2 cellular contexts compared by ENCODE assay signal in the genomic region with DNA sequence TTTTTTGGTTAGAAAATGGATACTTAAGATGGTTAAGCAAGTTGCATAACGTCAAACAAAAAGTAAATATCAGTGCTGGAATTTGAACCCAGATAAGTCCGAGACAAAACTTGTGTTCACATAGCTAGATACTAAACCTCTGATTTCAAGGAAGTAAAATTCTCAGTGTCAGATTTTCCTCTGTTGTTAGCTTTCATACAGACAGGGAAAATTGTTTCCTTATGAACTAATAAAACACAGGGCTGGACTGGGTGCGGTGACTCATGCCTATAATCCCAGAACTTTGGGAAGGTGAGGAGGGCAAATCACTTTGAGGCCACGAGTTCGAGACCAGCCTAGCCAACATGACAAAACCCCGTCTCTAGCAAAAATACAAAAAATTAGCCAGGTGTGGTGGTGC.
A peak's percentile ranks its signal among the peaks of the same experiment; 100 is the strongest.
TF ChIP-seq lines count a peak whose summit lies in the region.

No MANE protein-coding gene starts in this region.

TF ChIP-seq in HEK293, 187 proteins besides CTCF, POLR2A, EP300 and RAD21 (continues in another document):
- TF ChIP-seq ZBTB20 (tag by site-specific recombination; IDR thresholded peaks at IDR 0.05): no peak
- no peak for TF ChIP-seq ZNF350 (tag by site-specific recombination; IDR thresholded peaks at IDR 0.05)
- peak; percentile 62; the same call in 1 of the 2 replicates for TF ChIP-seq ZNF2 (tag by site-specific recombination; IDR thresholded peaks at IDR 0.05)
- peak; percentile 38; the same call in 1 of the 2 replicates for TF ChIP-seq KLF10 (tag by site-specific recombination; IDR thresholded peaks at IDR 0.05)
- TF ChIP-seq ZNF175 (tag by site-specific recombination; IDR thresholded peaks at IDR 0.05): no peak
- TF ChIP-seq ZNF692 (tag by site-specific recombination; IDR thresholded peaks at IDR 0.05): no peak
- TF ChIP-seq ZNF654 (tag by site-specific recombination; IDR thresholded peaks at IDR 0.05; ENCODE audit: low read depth): no peak
- no peak for TF ChIP-seq ZBTB6 (tag by site-specific recombination; IDR thresholded peaks at IDR 0.05)
- TF ChIP-seq ZSCAN23 (tag by site-specific recombination; IDR thresholded peaks at IDR 0.05): 0 out of 2 replicates have a peak, but pooled peaks have one; percentile 55
- TF ChIP-seq PRDM1 (tag by site-specific recombination; IDR thresholded peaks at IDR 0.05): no peak
- TF ChIP-seq, protein P1, sequence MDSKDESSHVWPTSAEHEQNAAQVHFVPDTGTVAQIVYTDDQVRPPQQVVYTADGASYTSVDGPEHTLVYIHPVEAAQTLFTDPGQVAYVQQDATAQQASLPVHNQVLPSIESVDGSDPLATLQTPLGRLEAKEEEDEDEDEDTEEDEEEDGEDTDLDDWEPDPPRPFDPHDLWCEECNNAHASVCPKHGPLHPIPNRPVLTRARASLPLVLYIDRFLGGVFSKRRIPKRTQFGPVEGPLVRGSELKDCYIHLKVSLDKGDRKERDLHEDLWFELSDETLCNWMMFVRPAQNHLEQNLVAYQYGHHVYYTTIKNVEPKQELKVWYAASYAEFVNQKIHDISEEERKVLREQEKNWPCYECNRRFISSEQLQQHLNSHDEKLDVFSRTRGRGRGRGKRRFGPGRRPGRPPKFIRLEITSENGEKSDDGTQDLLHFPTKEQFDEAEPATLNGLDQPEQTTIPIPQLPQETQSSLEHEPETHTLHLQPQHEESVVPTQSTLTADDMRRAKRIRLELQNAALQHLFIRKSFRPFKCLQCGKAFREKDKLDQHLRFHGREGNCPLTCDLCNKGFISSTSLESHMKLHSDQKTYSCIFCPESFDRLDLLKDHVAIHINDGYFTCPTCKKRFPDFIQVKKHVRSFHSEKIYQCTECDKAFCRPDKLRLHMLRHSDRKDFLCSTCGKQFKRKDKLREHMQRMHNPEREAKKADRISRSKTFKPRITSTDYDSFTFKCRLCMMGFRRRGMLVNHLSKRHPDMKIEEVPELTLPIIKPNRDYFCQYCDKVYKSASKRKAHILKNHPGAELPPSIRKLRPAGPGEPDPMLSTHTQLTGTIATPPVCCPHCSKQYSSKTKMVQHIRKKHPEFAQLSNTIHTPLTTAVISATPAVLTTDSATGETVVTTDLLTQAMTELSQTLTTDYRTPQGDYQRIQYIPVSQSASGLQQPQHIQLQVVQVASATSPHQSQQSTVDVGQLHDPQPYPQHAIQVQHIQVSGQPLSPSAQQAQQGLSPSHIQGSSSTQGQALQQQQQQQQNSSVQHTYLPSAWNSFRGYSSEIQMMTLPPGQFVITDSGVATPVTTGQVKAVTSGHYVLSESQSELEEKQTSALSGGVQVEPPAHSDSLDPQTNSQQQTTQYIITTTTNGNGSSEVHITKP (tag by site-specific recombination; IDR thresholded peaks at IDR 0.05): no peak
- TF ChIP-seq ZBTB1 (tag by site-specific recombination; IDR thresholded peaks at IDR 0.05): no peak
- no peak for TF ChIP-seq KLF8 (tag by site-specific recombination; IDR thresholded peaks at IDR 0.05)
- TF ChIP-seq ELK4 (IDR thresholded peaks at IDR 0.05; ENCODE audit: borderline replicate concordance, low read depth, low read length): no peak
- TF ChIP-seq ZIC2 (tag by site-specific recombination; IDR thresholded peaks at IDR 0.05): no peak
- no peak for TF ChIP-seq ZNF423 (tag by site-specific recombination; IDR thresholded peaks at IDR 0.05)
- TF ChIP-seq, protein P2, sequence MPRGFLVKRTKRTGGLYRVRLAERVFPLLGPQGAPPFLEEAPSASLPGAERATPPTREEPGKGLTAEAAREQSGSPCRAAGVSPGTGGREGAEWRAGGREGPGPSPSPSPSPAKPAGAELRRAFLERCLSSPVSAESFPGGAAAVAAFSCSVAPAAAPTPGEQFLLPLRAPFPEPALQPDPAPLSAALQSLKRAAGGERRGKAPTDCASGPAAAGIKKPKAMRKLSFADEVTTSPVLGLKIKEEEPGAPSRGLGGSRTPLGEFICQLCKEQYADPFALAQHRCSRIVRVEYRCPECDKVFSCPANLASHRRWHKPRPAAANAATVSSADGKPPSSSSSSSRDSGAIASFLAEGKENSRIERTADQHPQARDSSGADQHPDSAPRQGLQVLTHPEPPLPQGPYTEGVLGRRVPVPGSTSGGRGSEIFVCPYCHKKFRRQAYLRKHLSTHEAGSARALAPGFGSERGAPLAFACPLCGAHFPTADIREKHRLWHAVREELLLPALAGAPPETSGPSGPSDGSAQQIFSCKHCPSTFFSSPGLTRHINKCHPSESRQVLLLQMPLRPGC (tag by site-specific recombination; IDR thresholded peaks at IDR 0.05): no peak; the same call in 1 of the 2 replicates
- no peak for TF ChIP-seq ZNF433 (tag by site-specific recombination; IDR thresholded peaks at IDR 0.05; ENCODE audit: low read depth)
- TF ChIP-seq ZBTB8A (tag by site-specific recombination; IDR thresholded peaks at IDR 0.05): no peak
- TF ChIP-seq ZBTB21 (tag by site-specific recombination; IDR thresholded peaks at IDR 0.05): no peak
- TF ChIP-seq ZBTB48 (tag by site-specific recombination; IDR thresholded peaks at IDR 0.05): no peak

TF ChIP-seq in HepG2, 621 proteins besides CTCF, POLR2A, EP300 and RAD21 (continues in another document):
- TF ChIP-seq AHDC1 (CRISPR knock-in tag; IDR thresholded peaks at IDR 0.05; ENCODE audit: borderline replicate concordance) (peak; percentile 44; the same call in 1 of the 2 replicates), SALL1 (CRISPR knock-in tag; IDR thresholded peaks at IDR 0.05) (no peak), ZNF101 (CRISPR knock-in tag; IDR thresholded peaks at IDR 0.05; ENCODE audit: borderline replicate concordance, low read depth) (no peak), POLR2AphosphoS5 (IDR thresholded peaks at IDR 0.05; ENCODE audit: low read depth, low read length) (no peak), FOSL2 (CRISPR knock-in tag; IDR thresholded peaks at IDR 0.05) (peak; percentile 54), PAX8 (CRISPR knock-in tag; IDR thresholded peaks at IDR 0.05; ENCODE audit: borderline replicate concordance) (no peak), RBM39 (IDR thresholded peaks at IDR 0.05; ENCODE audit: low read depth, low read length, poor library complexity, severe bottlenecking) (no peak), FOXA1 (IDR thresholded peaks at IDR 0.05) (no peak), FOXA1 (CRISPR knock-in tag; IDR thresholded peaks at IDR 0.05) (peak; percentile 46; the same call in 1 of the 2 replicates), CEBPB (IDR thresholded peaks at IDR 0.05; ENCODE audit: borderline replicate concordance, low read depth, low read length) (no peak), HDAC1 (CRISPR knock-in tag; IDR thresholded peaks at IDR 0.05) (no peak), RBAK (CRISPR knock-in tag; IDR thresholded peaks at IDR 0.05) (no peak), GATAD2A (CRISPR knock-in tag; IDR thresholded peaks at IDR 0.05) (0 out of 2 replicates have a peak, but pooled peaks have one; percentile 23), KMT2B (CRISPR knock-in tag; IDR thresholded peaks at IDR 0.05) (no peak), HNF4A (CRISPR knock-in tag; IDR thresholded peaks at IDR 0.05) (peak; percentile 54), ZNF282 (IDR thresholded peaks at IDR 0.05; ENCODE audit: partially characterized antibody) (no peak), MIER3 (CRISPR knock-in tag; IDR thresholded peaks at IDR 0.05; ENCODE audit: borderline replicate concordance) (no peak), KAT2B (IDR thresholded peaks at IDR 0.05; ENCODE audit: borderline replicate concordance, low read depth, low read length) (no peak), ZNF746 (CRISPR knock-in tag; IDR thresholded peaks at IDR 0.05) (no peak)
- TF ChIP-seq, protein P3, sequence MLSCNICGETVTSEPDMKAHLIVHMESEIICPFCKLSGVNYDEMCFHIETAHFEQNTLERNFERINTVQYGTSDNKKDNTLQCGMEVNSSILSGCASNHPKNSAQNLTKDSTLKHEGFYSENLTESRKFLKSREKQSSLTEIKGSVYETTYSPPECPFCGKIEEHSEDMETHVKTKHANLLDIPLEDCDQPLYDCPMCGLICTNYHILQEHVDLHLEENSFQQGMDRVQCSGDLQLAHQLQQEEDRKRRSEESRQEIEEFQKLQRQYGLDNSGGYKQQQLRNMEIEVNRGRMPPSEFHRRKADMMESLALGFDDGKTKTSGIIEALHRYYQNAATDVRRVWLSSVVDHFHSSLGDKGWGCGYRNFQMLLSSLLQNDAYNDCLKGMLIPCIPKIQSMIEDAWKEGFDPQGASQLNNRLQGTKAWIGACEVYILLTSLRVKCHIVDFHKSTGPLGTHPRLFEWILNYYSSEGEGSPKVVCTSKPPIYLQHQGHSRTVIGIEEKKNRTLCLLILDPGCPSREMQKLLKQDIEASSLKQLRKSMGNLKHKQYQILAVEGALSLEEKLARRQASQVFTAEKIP (CRISPR knock-in tag; IDR thresholded peaks at IDR 0.05; ENCODE audit: borderline replicate concordance): no peak
- TF ChIP-seq, protein P4, sequence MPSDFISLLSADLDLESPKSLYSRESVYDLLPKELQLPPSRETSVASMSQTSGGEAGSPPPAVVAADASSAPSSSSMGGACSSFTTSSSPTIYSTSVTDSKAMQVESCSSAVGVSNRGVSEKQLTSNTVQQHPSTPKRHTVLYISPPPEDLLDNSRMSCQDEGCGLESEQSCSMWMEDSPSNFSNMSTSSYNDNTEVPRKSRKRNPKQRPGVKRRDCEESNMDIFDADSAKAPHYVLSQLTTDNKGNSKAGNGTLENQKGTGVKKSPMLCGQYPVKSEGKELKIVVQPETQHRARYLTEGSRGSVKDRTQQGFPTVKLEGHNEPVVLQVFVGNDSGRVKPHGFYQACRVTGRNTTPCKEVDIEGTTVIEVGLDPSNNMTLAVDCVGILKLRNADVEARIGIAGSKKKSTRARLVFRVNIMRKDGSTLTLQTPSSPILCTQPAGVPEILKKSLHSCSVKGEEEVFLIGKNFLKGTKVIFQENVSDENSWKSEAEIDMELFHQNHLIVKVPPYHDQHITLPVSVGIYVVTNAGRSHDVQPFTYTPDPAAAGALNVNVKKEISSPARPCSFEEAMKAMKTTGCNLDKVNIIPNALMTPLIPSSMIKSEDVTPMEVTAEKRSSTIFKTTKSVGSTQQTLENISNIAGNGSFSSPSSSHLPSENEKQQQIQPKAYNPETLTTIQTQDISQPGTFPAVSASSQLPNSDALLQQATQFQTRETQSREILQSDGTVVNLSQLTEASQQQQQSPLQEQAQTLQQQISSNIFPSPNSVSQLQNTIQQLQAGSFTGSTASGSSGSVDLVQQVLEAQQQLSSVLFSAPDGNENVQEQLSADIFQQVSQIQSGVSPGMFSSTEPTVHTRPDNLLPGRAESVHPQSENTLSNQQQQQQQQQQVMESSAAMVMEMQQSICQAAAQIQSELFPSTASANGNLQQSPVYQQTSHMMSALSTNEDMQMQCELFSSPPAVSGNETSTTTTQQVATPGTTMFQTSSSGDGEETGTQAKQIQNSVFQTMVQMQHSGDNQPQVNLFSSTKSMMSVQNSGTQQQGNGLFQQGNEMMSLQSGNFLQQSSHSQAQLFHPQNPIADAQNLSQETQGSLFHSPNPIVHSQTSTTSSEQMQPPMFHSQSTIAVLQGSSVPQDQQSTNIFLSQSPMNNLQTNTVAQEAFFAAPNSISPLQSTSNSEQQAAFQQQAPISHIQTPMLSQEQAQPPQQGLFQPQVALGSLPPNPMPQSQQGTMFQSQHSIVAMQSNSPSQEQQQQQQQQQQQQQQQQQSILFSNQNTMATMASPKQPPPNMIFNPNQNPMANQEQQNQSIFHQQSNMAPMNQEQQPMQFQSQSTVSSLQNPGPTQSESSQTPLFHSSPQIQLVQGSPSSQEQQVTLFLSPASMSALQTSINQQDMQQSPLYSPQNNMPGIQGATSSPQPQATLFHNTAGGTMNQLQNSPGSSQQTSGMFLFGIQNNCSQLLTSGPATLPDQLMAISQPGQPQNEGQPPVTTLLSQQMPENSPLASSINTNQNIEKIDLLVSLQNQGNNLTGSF (CRISPR knock-in tag; IDR thresholded peaks at IDR 0.05): no peak
- TF ChIP-seq, protein P5, sequence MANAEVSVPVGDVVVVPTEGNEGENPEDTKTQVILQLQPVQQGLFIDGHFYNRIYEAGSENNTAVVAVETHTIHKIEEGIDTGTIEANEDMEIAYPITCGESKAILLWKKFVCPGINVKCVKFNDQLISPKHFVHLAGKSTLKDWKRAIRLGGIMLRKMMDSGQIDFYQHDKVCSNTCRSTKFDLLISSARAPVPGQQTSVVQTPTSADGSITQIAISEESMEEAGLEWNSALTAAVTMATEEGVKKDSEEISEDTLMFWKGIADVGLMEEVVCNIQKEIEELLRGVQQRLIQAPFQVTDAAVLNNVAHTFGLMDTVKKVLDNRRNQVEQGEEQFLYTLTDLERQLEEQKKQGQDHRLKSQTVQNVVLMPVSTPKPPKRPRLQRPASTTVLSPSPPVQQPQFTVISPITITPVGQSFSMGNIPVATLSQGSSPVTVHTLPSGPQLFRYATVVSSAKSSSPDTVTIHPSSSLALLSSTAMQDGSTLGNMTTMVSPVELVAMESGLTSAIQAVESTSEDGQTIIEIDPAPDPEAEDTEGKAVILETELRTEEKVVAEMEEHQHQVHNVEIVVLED (CRISPR knock-in tag; IDR thresholded peaks at IDR 0.05; ENCODE audit: borderline replicate concordance): no peak
